14 cellular contexts compared by ENCODE assay signal in genomic region chr10:46057927-46058326, GRCh38. TPM values are rescaled to one million over a fixed set of nuclear protein-coding genes. Genes with fewer than 3 reads are reported as not detected.
"Had no signal": no experiment of that assay in that cellular context is flagged by ENCODE, and none has a peak within 500 bp of the region (broad histone marks: within the 10 kb centered on the region; RNA-seq: fewer than 3 reads in every experiment).

No MANE protein-coding gene starts in this region.

RNA-seq across cellular contexts. Expression of gene MSMB, which starts 11.9 kb away (rescaled TPM):
- total RNA-seq: activated B cell treated with CpG ODN at 0.5 μM for 24 hours; activated CD4-positive, alpha-beta memory T cell treated with anti-CD3 and anti-CD28 coated beads for 36 hours; activated CD4-positive, alpha-beta memory T cell treated with anti-CD3 and anti-CD28 coated beads, Interleukin-2, amount 10 ng/mL, durations not matched to agents 7 days and 5 days; activated CD4-positive, alpha-beta T cell treated with anti-CD3 and anti-CD28 coated beads for 36 hours; activated CD4-positive, alpha-beta T cell treated with anti-CD3 and anti-CD28 coated beads, Interleukin-2, amount 10 ng/mL, durations not matched to agents 24 days and 14 days; activated CD4-positive, alpha-beta T cell treated with anti-CD3 and anti-CD28 coated beads, Interleukin-2, amount 10 ng/mL, durations not matched to agents 7 days and 5 days; activated CD8-positive, alpha-beta memory T cell treated with anti-CD3 and anti-CD28 coated beads for 36 hours; activated CD8-positive, alpha-beta memory T cell treated with anti-CD3 and anti-CD28 coated beads, Interleukin-2, amount 10 ng/mL, durations not matched to agents 7 days and 5 days; activated CD8-positive, alpha-beta T cell treated with anti-CD3 and anti-CD28 coated beads for 36 hours; activated CD8-positive, alpha-beta T cell treated with anti-CD3 and anti-CD28 coated beads, Interleukin-2, amount 10 ng/mL, durations not matched to agents 7 days and 5 days; T-helper 1 cell treated with Interleukin-12 subunit alpha and Interleukin-12 subunit beta and Interleukin-4 antibody, amounts not matched to agents 30 ng/mL and 1 ng/mL, for 36 hours; T-helper 17 cell; T-helper 2 cell treated with Interferon-gamma antibody and Interleukin-4, amounts not matched to agents 100 ng/mL and 5 ng/mL, for 36 hours; WTC11 had no signal
